In genomic region chr11:46381836-46382643, GRCh38 we compare ENCODE assay signal across 8 cellular contexts. TPM values are rescaled to one million over a fixed set of nuclear protein-coding genes. Genes with fewer than 3 reads are reported as not detected.
DNase-seq lines count a peak whose midpoint lies in the region; ATAC-seq, FAIRE-seq and TF ChIP-seq lines count a peak whose summit lies in the region.

No MANE protein-coding gene starts in this region.

- no peaks in the 10 kb centered on the region for H3K9me3 ChIP-seq in kidney (ENCODE audit: control insufficient read depth in 1 of 2, low read length in 2 of 2)
- no peaks in the 10 kb centered on the region for H3K9me3 ChIP-seq in subcutaneous abdominal adipose tissue (ENCODE audit: control insufficient read depth in 5 of 5, low read length in 5 of 5)

- no peak for FAIRE-seq in kidney (lab: Jason Lieb, UNC)

- intact Hi-C loops in kidney (cut with DNase I), result loop anchor here (10.0 kb wide), 1 partner anchor 153 kb away; no protein-coding TSS in a partner anchor

- H3K36me3 ChIP-seq in BJ (ENCODE audit: control insufficient read depth, insufficient read depth, low read length), result no peaks in the 10 kb centered on the region
- peaks cover 5% of the 10 kb centered on the region for H3K36me3 ChIP-seq in H7 (replicated peaks; ENCODE audit: control insufficient read depth, insufficient read depth, low read length)
- H3K36me3 ChIP-seq in kidney (ENCODE audit: control insufficient read depth in 1 of 2, insufficient read depth in 2 of 2, low read length in 2 of 2), result no peaks in the 10 kb centered on the region
- peaks cover 0 to 18% (median 17%) of the 10 kb centered on the region in 5 donors for H3K36me3 ChIP-seq in subcutaneous abdominal adipose tissue (ENCODE audit: control insufficient read depth in 5 of 5, insufficient read depth in 5 of 5, low read length in 5 of 5)

- TF ChIP-seq CTCF in BJ (IDR thresholded peaks at IDR 0.05; ENCODE audit: insufficient read depth, low read depth, low read length), result no peak
- no peak for TF ChIP-seq CTCF in kidney (IDR thresholded peaks at IDR 0.05; ENCODE audit: borderline replicate concordance, extremely low read depth, insufficient read depth)

- H3K4me3 ChIP-seq in BJ (ENCODE audit: low read depth, low read length) (peak overlapping the region; percentile 44), H7 (ENCODE audit: insufficient read depth, low read depth, low read length) (peak overlapping the region; percentile 87), kidney (ENCODE audit: low read length in 2 of 2) (peak overlapping the region in 1 of 2 donors; percentile 39), subcutaneous abdominal adipose tissue (ENCODE audit: low read depth in 1 of 5, low read length in 5 of 5) (peak overlapping the region in 4 of 5 donors; percentile 44 to 66 (median 57))

- no peak for DNase-seq in BJ (ENCODE audit: low read depth)
- DNase-seq in H7, result peak; percentile 91
- DNase-seq in kidney, result peak; percentile 85
- DNase-seq in occipital lobe (lab: John Stamatoyannopoulos, UW), result no peak
- DNase-seq in superior temporal gyrus (ENCODE audit: extremely low spot score), result no peak

- CTCF ChIA-PET in BJ (lab: Yijun Ruan, JAX), result interaction anchor here (1.2 to 1.9 kb wide), 6 partner anchors 10 to 237 kb away, joined by 4 to 15 read pairs (median 9); partner anchors contain the start of genes CHRM4 and DGKZ

- peaks cover 24% of the 10 kb centered on the region for H3K27me3 Mint-ChIP-seq in activated T-helper 17 cell treated with anti-CD3 and anti-CD28 coated beads, Interleukin-2, amount 50 U/mL, for 72 hours

- H3K36me3 Mint-ChIP-seq in activated T-helper 17 cell treated with anti-CD3 and anti-CD28 coated beads, Interleukin-2, amount 50 U/mL, for 72 hours (ENCODE audit: low read depth), result peaks cover 12% of the 10 kb centered on the region

- H3K27ac ChIP-seq in kidney (ENCODE audit: low read depth in 2 of 2, low read length in 2 of 2), result no peak overlapping the region
- no peak overlapping the region for H3K27ac ChIP-seq in subcutaneous abdominal adipose tissue (ENCODE audit: low read depth, low read length)

- H3K9me3 Mint-ChIP-seq in activated T-helper 17 cell treated with anti-CD3 and anti-CD28 coated beads, Interleukin-2, amount 50 U/mL, for 72 hours, result no peaks in the 10 kb centered on the region

- H3K9ac ChIP-seq in kidney (ENCODE audit: low read length in 2 of 2), result no peak overlapping the region
- H3K9ac ChIP-seq in subcutaneous abdominal adipose tissue (ENCODE audit: low read length in 5 of 5), result peak overlapping the region in 1 of 5 donors; percentile 41

- peak overlapping the region; percentile 71 for H3K4me3 Mint-ChIP-seq in activated T-helper 17 cell treated with anti-CD3 and anti-CD28 coated beads, Interleukin-2, amount 50 U/mL, for 72 hours

- peak; percentile 7 for ATAC-seq in activated T-helper 17 cell treated with anti-CD3 and anti-CD28 coated beads, Interleukin-2, amount 50 U/mL, for 72 hours (replicated peaks)
- no peak for ATAC-seq in GM19328 (IDR thresholded peaks at IDR 0.05; ENCODE audit: unreplicated experiment)

- H3K4me1 Mint-ChIP-seq in activated T-helper 17 cell treated with anti-CD3 and anti-CD28 coated beads, Interleukin-2, amount 50 U/mL, for 72 hours, result peaks cover 11% of the 10 kb centered on the region

- POLR2A ChIA-PET in BJ (lab: Charles Lee), result no interaction called here

- H3K4me1 ChIP-seq in kidney (ENCODE audit: control insufficient read depth in 1 of 2, insufficient read depth in 1 of 2, low read depth in 1 of 2, low read length in 2 of 2) (peaks cover 4 to 8% of the 10 kb centered on the region in 2 donors), subcutaneous abdominal adipose tissue (ENCODE audit: control insufficient read depth in 5 of 5, insufficient read depth in 5 of 5, low read length in 5 of 5) (peaks cover 0 to 24% (median 17%) of the 10 kb centered on the region in 5 donors)

- H3K27me3 ChIP-seq in BJ (ENCODE audit: control insufficient read depth, insufficient read depth, low read length) (no peaks in the 10 kb centered on the region), H7 (ENCODE audit: control insufficient read depth, insufficient read depth, low read length) (no peaks in the 10 kb centered on the region), subcutaneous abdominal adipose tissue (ENCODE audit: control insufficient read depth in 5 of 5, insufficient read depth in 4 of 5, low read length in 5 of 5) (peaks cover 5 to 30% (median 17%) of the 10 kb centered on the region in 5 donors)

- H3K27ac Mint-ChIP-seq in activated T-helper 17 cell treated with anti-CD3 and anti-CD28 coated beads, Interleukin-2, amount 50 U/mL, for 72 hours, result no peak overlapping the region

RNA-seq across cellular contexts. Expression of gene MDK, which starts 0.6 kb away (rescaled TPM):
- 77.0 and 91.9 TPM in 2 replicates for polyA plus RNA-seq in BJ (2011; rRNA removed)
- 12.4 and 14.2 TPM in 2 replicates for polyA minus RNA-seq in BJ (2011; rRNA and poly(A)+ RNA removed)
- total RNA-seq in H7 (2014; rRNA removed; shearing (Covaris generic)), result 672 and 771 TPM in 2 replicates
- total RNA-seq in activated T-helper 17 cell treated with anti-CD3 and anti-CD28 coated beads, Interleukin-2, amount 50 U/mL, for 72 hours, result 10 to 100 TPM in 1 of 2 donors, 1 to 10 TPM in 1; 8.5 to 12.9 TPM
- 38.3 TPM for total RNA-seq in kidney
- 26.3 TPM for polyA plus RNA-seq in kidney (ENCODE audit: insufficient read depth, low read depth, low replicate concordance)
- 15.1 TPM for total RNA-seq in occipital lobe

RNA-seq across cellular contexts. Expression of gene CHRM4, which starts 9.5 kb away (rescaled TPM):
- polyA plus RNA-seq in BJ (2011; rRNA removed), result 0.10 TPM in 1 of 2 replicates, not detected in the other
- not detected in 2 replicates for polyA minus RNA-seq in BJ (2011; rRNA and poly(A)+ RNA removed)
- total RNA-seq in H7 (2014; rRNA removed; shearing (Covaris generic)), result 0.14 TPM in 1 of 2 replicates, not detected in the other
- 1 to 10 TPM in 1 of 2 donors, under 1 TPM in 1; 0.90 to 6.1 TPM for total RNA-seq in activated T-helper 17 cell treated with anti-CD3 and anti-CD28 coated beads, Interleukin-2, amount 50 U/mL, for 72 hours
- 0.16 TPM for total RNA-seq in kidney
- not detected for polyA plus RNA-seq in kidney (ENCODE audit: insufficient read depth, low read depth, low replicate concordance)
- total RNA-seq in occipital lobe, result 0.78 TPM

RNA-seq across cellular contexts. Expression of gene DGKZ, which starts 34.8 kb away (rescaled TPM):
- polyA plus RNA-seq in BJ (2011; rRNA removed), result 16.3 and 31.7 TPM in 2 replicates
- polyA minus RNA-seq in BJ (2011; rRNA and poly(A)+ RNA removed), result 34.9 and 35.4 TPM in 2 replicates
- 80.8 and 109 TPM in 2 replicates for total RNA-seq in H7 (2014; rRNA removed; shearing (Covaris generic))
- 100 to 1,000 TPM in 1 of 2 donors, 10 to 100 TPM in 1; 78.9 to 100 TPM for total RNA-seq in activated T-helper 17 cell treated with anti-CD3 and anti-CD28 coated beads, Interleukin-2, amount 50 U/mL, for 72 hours
- total RNA-seq in kidney, result 50.6 TPM
- polyA plus RNA-seq in kidney (ENCODE audit: insufficient read depth, low read depth, low replicate concordance), result 48.5 TPM
- 33.5 TPM for total RNA-seq in occipital lobe

Comparison
In these comparisons a context has a peak if more than half of its experiments do, and no peak if none do; other contexts are left out.
1. DNase-seq: peak in H7 (single experiment) and kidney (single experiment); none in BJ (single experiment), occipital lobe (single experiment) and superior temporal gyrus (single experiment).
2. RNA of gene MDK, which starts 0.6 kb away (total RNA-seq): 672 to 771 TPM in H7; 38.3 TPM in kidney (single experiment), 15.1 TPM in occipital lobe (single experiment) and 8.5 to 12.9 TPM in activated T-helper 17 cell treated with anti-CD3 and anti-CD28 coated beads, Interleukin-2, amount 50 U/mL, for 72 hours; every median in the first group is over 10 times any median in the second.